Comparison of ENCODE assay signal across 8 cellular contexts in genomic region chr2:112941753-112942653, GRCh38. TPM values are rescaled to one million over a fixed set of nuclear protein-coding genes. Genes with fewer than 3 reads are reported as not detected.
DNase-seq lines count a peak whose midpoint lies in the region; ATAC-seq and TF ChIP-seq lines count a peak whose summit lies in the region.

No MANE protein-coding gene starts in this region.

- TF ChIP-seq POLR2A in upper lobe of left lung (IDR thresholded peaks at IDR 0.05): no peak

- no peak overlapping the region for H3K27ac ChIP-seq in PC-9
- no peak overlapping the region for H3K27ac ChIP-seq in osteoblast (ENCODE audit: low read depth, low read length)
- H3K27ac ChIP-seq in upper lobe of left lung: no peak overlapping the region

- H3K4me1 ChIP-seq in PC-9 (replicated peaks; ENCODE audit: insufficient read depth) (peaks cover 16% of the 10 kb centered on the region), osteoblast (ENCODE audit: insufficient read depth, low read length) (peaks cover 4% of the 10 kb centered on the region), upper lobe of left lung (peaks cover 0 to 3% (median 0%) of the 10 kb centered on the region in 4 donors)

- H3K9me2 ChIP-seq in PC-9 (ENCODE audit: insufficient read depth): no peaks in the 10 kb centered on the region

- H4K20me1 ChIP-seq in PC-9 (ENCODE audit: insufficient read depth): no peaks in the 10 kb centered on the region
- H4K20me1 ChIP-seq in osteoblast (ENCODE audit: insufficient read depth, low read length): no peaks in the 10 kb centered on the region

- no peak overlapping the region for H3K4me2 ChIP-seq in PC-9
- H3K4me2 ChIP-seq in osteoblast (ENCODE audit: insufficient read depth, low read length): no peak overlapping the region

- peaks cover 12% of the 10 kb centered on the region; the same call in 1 of the 2 replicates for H3F3A ChIP-seq in PC-9 (ENCODE audit: insufficient read depth, low read depth)

- TF ChIP-seq CTCF in PC-9 (conservative IDR thresholded peaks at IDR 0.05) (peak; percentile 72), fibroblast of villous mesenchyme (IDR thresholded peaks at IDR 0.05; ENCODE audit: insufficient read depth, low read depth, low read length) (peak; percentile 98), osteoblast (IDR thresholded peaks at IDR 0.05; ENCODE audit: extremely low read depth, low read depth, low read length) (peak; percentile 95), upper lobe of left lung (IDR thresholded peaks at IDR 0.05) (peak; percentile 61 to 81 (median 70))

- DNase-seq in DMS 273 treated with DMSO at 0.1 percent for 48 hours (lab: John Stamatoyannopoulos, UW): peak; percentile 3
- peak in 66 of 76 experiments; percentile 2 to 75 (median 45) for DNase-seq in HUDEP-2 (lab: John Stamatoyannopoulos, UW; ENCODE audit: unreplicated experiment in 76 of 76)
- DNase-seq in PC-9: peak; percentile 37 to 74
- peak; percentile 84 for DNase-seq in activated T-cell treated with anti-CD3 and anti-CD28 coated beads, Interleukin-2, amount 50 U/mL, for 48 hours
- DNase-seq in fibroblast of villous mesenchyme (ENCODE audit: low read depth): peak; percentile 76
- peak; percentile 69 for DNase-seq in osteoblast (ENCODE audit: insufficient read length, low spot score, missing footprints)
- DNase-seq in upper lobe of left lung: peak in 1 of 2 donors; percentile 82

- intact Hi-C loops in PC-9 (cut with micrococcal nuclease; ENCODE audit: unreplicated experiment): loop anchor here (1.0 to 5.0 kb wide), 3 partner anchors 135 to 340 kb away; no protein-coding TSS in a partner anchor

- 24 to 30% methylated on average over 12 to 14 of the region's 14 CpGs for WGBS in upper lobe of left lung, 2 donors

- no TSS peak for BruUV-seq in PC-9 (replicated peaks; lab: Mats Ljungman, UMichigan)

- no peak for TF ChIP-seq EP300 in upper lobe of left lung (IDR thresholded peaks at IDR 0.05)

- ATAC-seq in GM19467 (IDR thresholded peaks at IDR 0.05; ENCODE audit: unreplicated experiment): peak; percentile 67
- ATAC-seq in upper lobe of left lung (ENCODE audit: low FRiP score in 2 of 2): peak; percentile 81 to 85

- H3K9me3 ChIP-seq in PC-9 (ENCODE audit: insufficient read depth, low read depth) (peaks cover 8% of the 10 kb centered on the region; the same call in 1 of the 2 replicates), osteoblast (ENCODE audit: low read depth, low read length) (peaks cover 3% of the 10 kb centered on the region), upper lobe of left lung (peaks cover 5 to 10% (median 8%) of the 10 kb centered on the region in 4 donors)

- H3K79me2 ChIP-seq in PC-9 (ENCODE audit: low read depth) (no peaks in the 10 kb centered on the region), osteoblast (ENCODE audit: insufficient read depth, low read length) (no peaks in the 10 kb centered on the region)

- H2AFZ ChIP-seq in PC-9 (no peak overlapping the region), osteoblast (ENCODE audit: low read length) (peak overlapping the region; percentile 15)

- H3K27me3 ChIP-seq in PC-9 (ENCODE audit: insufficient read depth, low read depth): no peaks in the 10 kb centered on the region
- peaks cover 26% of the 10 kb centered on the region for H3K27me3 ChIP-seq in osteoblast (ENCODE audit: insufficient read depth, low read length)
- H3K27me3 ChIP-seq in upper lobe of left lung: no peaks in the 10 kb centered on the region

- POLR2A ChIA-PET in PC-9 (lab: Charles Lee; ENCODE audit: unreplicated experiment): interaction anchor here (0.5 to 0.7 kb wide), 5 partner anchors 137 to 399 kb away, joined by 3 to 11 read pairs (median 5); no protein-coding TSS in a partner anchor

- H3K36me3 ChIP-seq in PC-9 (ENCODE audit: low read depth): no peaks in the 10 kb centered on the region
- H3K36me3 ChIP-seq in osteoblast (ENCODE audit: insufficient read depth, low read length): no peaks in the 10 kb centered on the region
- H3K36me3 ChIP-seq in upper lobe of left lung: no peaks in the 10 kb centered on the region

- CTCF ChIA-PET in PC-9 (lab: Charles Lee): interaction anchor here (0.5 to 2.7 kb wide), 16 partner anchors 17 to 434 kb away, joined by 3 to 50 read pairs (median 4); no protein-coding TSS in a partner anchor

- H3K4me3 ChIP-seq in PC-9: no peak overlapping the region
- H3K4me3 ChIP-seq in fibroblast of villous mesenchyme (ENCODE audit: low read depth, low read length): no peak overlapping the region
- H3K4me3 ChIP-seq in osteoblast (ENCODE audit: insufficient read depth, low read length): no peak overlapping the region
- no peak overlapping the region for H3K4me3 ChIP-seq in upper lobe of left lung

RNA-seq across cellular contexts. Expression of gene IL37, which starts 31.0 kb away (rescaled TPM):
- 1.0 and 1.7 TPM in 2 replicates for total RNA-seq in PC-9 (2021)
- total RNA-seq in fibroblast of villous mesenchyme: 0.32 TPM in 1 of 2 replicates, not detected in the other
- total RNA-seq in osteoblast: not detected in 2 replicates
- under 1 TPM in 1 of 6 donors, not detected in 5; 0.37 TPM for total RNA-seq in upper lobe of left lung

RNA-seq across cellular contexts. Expression of gene IL36G, which starts 35.8 kb away (rescaled TPM):
- total RNA-seq in PC-9 (2021): not detected in 2 replicates
- not detected in 2 replicates for total RNA-seq in fibroblast of villous mesenchyme
- not detected in 2 replicates for total RNA-seq in osteoblast
- total RNA-seq in upper lobe of left lung: not detected
